27 cellular contexts compared by ENCODE assay signal in the genomic region with DNA sequence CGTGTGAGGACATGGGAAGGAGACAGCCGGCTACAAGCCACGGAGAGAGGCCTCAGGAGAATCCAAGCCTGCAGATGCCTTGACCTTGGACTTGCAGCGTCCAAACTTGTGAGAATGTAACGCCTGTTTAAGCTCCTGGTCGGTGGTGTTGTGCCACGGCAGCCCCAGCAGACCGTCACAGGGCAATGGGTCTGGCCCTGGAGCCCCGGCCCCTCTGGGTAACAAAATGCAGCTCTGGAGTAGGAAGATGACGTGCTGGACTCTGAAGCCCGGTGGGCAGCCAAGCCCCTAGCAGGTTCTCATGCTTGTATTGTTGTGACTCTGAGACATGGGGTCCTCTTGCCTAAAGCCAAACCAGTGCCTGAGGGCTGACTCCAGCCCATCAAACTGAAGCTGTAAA.
"Had no signal": no experiment of that assay in that cellular context is flagged by ENCODE, and none has a peak within 500 bp of the region (broad histone marks: within the 10 kb centered on the region; RNA-seq: fewer than 3 reads in every experiment).

No MANE protein-coding gene starts in this region.

- H3K36me3 ChIP-seq: ovary, right lobe of liver, sigmoid colon, stomach, thoracic aorta, thyroid gland, tibial nerve, upper lobe of left lung, vagina had no signal

- H3K36me3 Mint-ChIP-seq: natural killer cell treated with Interleukin-12 subunit alpha and Interleukin-12 subunit beta and Interleukin-15 and Interleukin-18, amount 100 ng/mL, for 72 hours; stimulated activated effector memory CD8-positive, alpha-beta T cell treated with anti-CD3 and anti-CD28 coated beads, Interleukin-12 subunit alpha, Interleukin-12 subunit beta, amount 100 ng/mL, for 72 hours; stimulated activated naive B cell treated with anti-CD40 and anti-IgM and Interleukin-4, amounts not matched to agents 10 μg/mL and 1 μg/mL and 100 μg/mL, for 72 hours had no signal

- H3K4me1 Mint-ChIP-seq: nephron progenitor cell; neural crest cell; stimulated activated effector memory CD8-positive, alpha-beta T cell treated with anti-CD3 and anti-CD28 coated beads, Interleukin-12 subunit alpha, Interleukin-12 subunit beta, amount 100 ng/mL, for 72 hours; stimulated activated naive B cell treated with anti-CD40 and anti-IgM and Interleukin-4, amounts not matched to agents 10 μg/mL and 1 μg/mL and 100 μg/mL, for 72 hours had no signal

- H3K9me3 Mint-ChIP-seq: nephron progenitor cell, neural crest cell had no signal

- H3K27me3 Mint-ChIP-seq: natural killer cell treated with Interleukin-12 subunit alpha and Interleukin-12 subunit beta and Interleukin-15 and Interleukin-18, amount 100 ng/mL, for 72 hours; stimulated activated naive B cell treated with anti-CD40 and anti-IgM and Interleukin-4, amounts not matched to agents 10 μg/mL and 1 μg/mL and 100 μg/mL, for 72 hours; stimulated activated naive CD8-positive, alpha-beta T cell treated with anti-CD3 and anti-CD28 coated beads, Interleukin-15, Interleukin-2, amounts not matched to agents 100 ng/mL and 50 ng/mL, for 24 hours had no signal

- H3K9me3 ChIP-seq: ovary, psoas muscle, right lobe of liver, sigmoid colon, stomach, thoracic aorta, thyroid gland, upper lobe of left lung, vagina had no signal

- H3K27ac ChIP-seq: ovary, parathyroid adenoma, psoas muscle, right lobe of liver, sigmoid colon, stomach, thoracic aorta, thyroid gland, tibial nerve, upper lobe of left lung, vagina had no signal

- H2AFZ ChIP-seq: parathyroid adenoma had no signal

- H3K4me3 Mint-ChIP-seq: natural killer cell treated with Interleukin-12 subunit alpha and Interleukin-12 subunit beta and Interleukin-15 and Interleukin-18, amount 100 ng/mL, for 72 hours; nephron progenitor cell; neural crest cell; stimulated activated effector memory CD8-positive, alpha-beta T cell treated with anti-CD3 and anti-CD28 coated beads, Interleukin-12 subunit alpha, Interleukin-12 subunit beta, amount 100 ng/mL, for 72 hours; stimulated activated naive B cell treated with anti-CD40 and anti-IgM and Interleukin-4, amounts not matched to agents 10 μg/mL and 1 μg/mL and 100 μg/mL, for 72 hours; stimulated activated naive CD8-positive, alpha-beta T cell treated with anti-CD3 and anti-CD28 coated beads, Interleukin-15, Interleukin-2, amounts not matched to agents 100 ng/mL and 50 ng/mL, for 24 hours had no signal

- H3K9ac ChIP-seq: parathyroid adenoma had no signal

- H3K4me3 ChIP-seq: ovary, psoas muscle, right lobe of liver, sigmoid colon, stomach, thoracic aorta, thyroid gland, tibial nerve, upper lobe of left lung, vagina had no signal

- H3K27me3 ChIP-seq: ovary, right lobe of liver, thyroid gland, tibial nerve, upper lobe of left lung, vagina had no signal

- H3K4me1 ChIP-seq: parathyroid adenoma, psoas muscle, right lobe of liver, sigmoid colon, stomach, thyroid gland, tibial nerve, upper lobe of left lung, vagina had no signal

- H3K27ac Mint-ChIP-seq: natural killer cell treated with Interleukin-12 subunit alpha and Interleukin-12 subunit beta and Interleukin-15 and Interleukin-18, amount 100 ng/mL, for 72 hours; nephron progenitor cell; progenitor cell of endocrine pancreas; stimulated activated effector memory CD8-positive, alpha-beta T cell treated with anti-CD3 and anti-CD28 coated beads, Interleukin-12 subunit alpha, Interleukin-12 subunit beta, amount 100 ng/mL, for 72 hours; stimulated activated naive B cell treated with anti-CD40 and anti-IgM and Interleukin-4, amounts not matched to agents 10 μg/mL and 1 μg/mL and 100 μg/mL, for 72 hours; stimulated activated naive CD8-positive, alpha-beta T cell treated with anti-CD3 and anti-CD28 coated beads, Interleukin-15, Interleukin-2, amounts not matched to agents 100 ng/mL and 50 ng/mL, for 24 hours had no signal

- DNase-seq: nephron progenitor cell; occipital lobe; ovary; psoas muscle; right cardiac atrium; right lobe of liver; sigmoid colon; small intestine; stimulated activated CD4-positive, alpha-beta T cell treated with anti-CD3 and anti-CD28 coated beads, Interleukin-15, amount 100 ng/mL, for 24 hours; stimulated activated CD4-positive, alpha-beta T cell treated with anti-CD3 and anti-CD28 coated beads, Interleukin-2, amount 100 ng/mL, for 24 hours; stimulated activated CD4-positive, alpha-beta T cell treated with anti-CD3 and anti-CD28 coated beads, Interleukin-2, amount 100 ng/mL, for 48 hours; stimulated activated CD4-positive, alpha-beta T cell treated with anti-CD3 and anti-CD28 coated beads, Interleukin-4, amount 100 ng/mL, for 24 hours; stimulated activated naive B cell treated with anti-CD40 and anti-IgM and Interleukin-4, amounts not matched to agents 10 μg/mL and 1 μg/mL and 100 μg/mL, for 72 hours; stimulated activated naive CD4-positive, alpha-beta T cell treated with Interleukin-2 at 50 U/mL for 16 hours; stomach; thyroid gland; trophoblast cell; upper lobe of left lung had no signal
